29 cellular contexts compared by ENCODE assay signal in genomic region chr2:196103626-196104025, GRCh38. TPM values are rescaled to one million over a fixed set of nuclear protein-coding genes. Genes with fewer than 3 reads are reported as not detected.
"Had no signal": no experiment of that assay in that cellular context is flagged by ENCODE, and none has a peak within 500 bp of the region (broad histone marks: within the 10 kb centered on the region; RNA-seq: fewer than 3 reads in every experiment).

No MANE protein-coding gene starts in this region.

- H3K9me3 Mint-ChIP-seq: activated CD4-positive, alpha-beta memory T cell treated with anti-CD3 and anti-CD28 coated beads, Interleukin-2, amount 10 ng/mL, durations not matched to agents 7 days and 5 days; activated naive CD8-positive, alpha-beta T cell treated with anti-CD3 and anti-CD28 coated beads for 36 hours; activated T-helper 17 cell treated with anti-CD3 and anti-CD28 coated beads, Interleukin-2, amount 50 U/mL, for 72 hours had no signal

- H3K27me3 ChIP-seq: brain microvascular endothelial cell, SJCRH30 had no signal

- H3K36me3 ChIP-seq: brain microvascular endothelial cell, SJCRH30, WERI-Rb-1 had no signal

- H3K4me3 Mint-ChIP-seq: activated CD4-positive, alpha-beta memory T cell treated with anti-CD3 and anti-CD28 coated beads, Interleukin-2, amount 10 ng/mL, durations not matched to agents 7 days and 5 days; activated CD8-positive, alpha-beta memory T cell treated with anti-CD3 and anti-CD28 coated beads, Interleukin-2, amount 10 ng/mL, durations not matched to agents 7 days and 5 days; activated naive CD8-positive, alpha-beta T cell treated with anti-CD3 and anti-CD28 coated beads for 36 hours; activated T-cell treated with anti-CD3 and anti-CD28 coated beads, Interleukin-2, amount 50 U/mL, for 72 hours; activated T-helper 17 cell treated with anti-CD3 and anti-CD28 coated beads, Interleukin-2, amount 50 U/mL, for 72 hours had no signal

- H3K27me3 Mint-ChIP-seq: activated CD8-positive, alpha-beta memory T cell treated with anti-CD3 and anti-CD28 coated beads, Interleukin-2, amount 10 ng/mL, durations not matched to agents 7 days and 5 days; activated naive CD8-positive, alpha-beta T cell treated with anti-CD3 and anti-CD28 coated beads for 36 hours; activated T-helper 17 cell treated with anti-CD3 and anti-CD28 coated beads, Interleukin-2, amount 50 U/mL, for 72 hours had no signal

- ATAC-seq: activated CD8-positive, alpha-beta memory T cell treated with anti-CD3 and anti-CD28 coated beads, Interleukin-2, amount 10 ng/mL, durations not matched to agents 7 days and 5 days; activated T-cell treated with anti-CD3 and anti-CD28 coated beads, Interleukin-2, amount 50 U/mL, for 72 hours; activated T-helper 17 cell treated with anti-CD3 and anti-CD28 coated beads, Interleukin-2, amount 50 U/mL, for 72 hours; Panc1 had no signal

- H3K9me3 ChIP-seq: SJCRH30 had no signal

- H3K4me3 ChIP-seq: SJCRH30, SK-N-MC had no signal

- H3K36me3 Mint-ChIP-seq: activated CD8-positive, alpha-beta memory T cell treated with anti-CD3 and anti-CD28 coated beads, Interleukin-2, amount 10 ng/mL, durations not matched to agents 7 days and 5 days had no signal

- DNase-seq: activated CD4-positive, alpha-beta memory T cell treated with anti-CD3 and anti-CD28 coated beads, Interleukin-2, amount 10 ng/mL, durations not matched to agents 7 days and 5 days; activated CD4-positive, alpha-beta T cell treated with anti-CD3 and anti-CD28 coated beads for 1 hour; activated CD4-positive, alpha-beta T cell treated with anti-CD3 and anti-CD28 coated beads for 48 hours; activated CD4-positive, CD25-positive, alpha-beta regulatory T cell; activated CD8-positive, alpha-beta memory T cell treated with anti-CD3 and anti-CD28 coated beads for 24 hours; activated CD8-positive, alpha-beta memory T cell treated with anti-CD3 and anti-CD28 coated beads, Interleukin-2, amount 10 ng/mL, durations not matched to agents 7 days and 5 days; activated CD8-positive, alpha-beta memory T cell treated with anti-CD3 and anti-CD28 coated beads, Interleukin-2, amount 50 U/mL, for 48 hours; activated effector memory CD4-positive, alpha-beta T cell treated with anti-CD3 and anti-CD28 coated beads, Interleukin-2, amount 50 U/mL, for 16 hours; activated naive CD4-positive, alpha-beta T cell; activated naive CD4-positive, alpha-beta T cell treated with anti-CD3 and anti-CD28 coated beads, Interleukin-2, amount 50 U/mL, for 16 hours; activated naive CD8-positive, alpha-beta T cell treated with anti-CD3 and anti-CD28 coated beads for 36 hours; activated T-cell treated with anti-CD3 and anti-CD28 coated beads, Interleukin-2, amount 50 U/mL, for 72 hours; amniotic stem cell; aorta; brain microvascular endothelial cell; central memory CD4-positive, alpha-beta T cell; NCI-H1105; NCI-H1417 treated with DMSO at 0.1 percent for 48 hours; NCI-H1930; NCI-H2081 treated with DMSO at 0.1 percent for 48 hours; NCI-H345; NCI-H524 treated with DMSO at 0.1 percent for 48 hours; SHP77; SJCRH30; T1000; WERI-Rb-1 had no signal

- H3K27ac ChIP-seq: brain microvascular endothelial cell, SJCRH30, SK-N-MC, WERI-Rb-1 had no signal

- H3K27ac Mint-ChIP-seq: activated CD4-positive, alpha-beta memory T cell treated with anti-CD3 and anti-CD28 coated beads, Interleukin-2, amount 10 ng/mL, durations not matched to agents 7 days and 5 days; activated CD8-positive, alpha-beta memory T cell treated with anti-CD3 and anti-CD28 coated beads, Interleukin-2, amount 10 ng/mL, durations not matched to agents 7 days and 5 days; activated naive CD8-positive, alpha-beta T cell treated with anti-CD3 and anti-CD28 coated beads for 36 hours; activated T-cell treated with anti-CD3 and anti-CD28 coated beads, Interleukin-2, amount 50 U/mL, for 72 hours; activated T-helper 17 cell treated with anti-CD3 and anti-CD28 coated beads, Interleukin-2, amount 50 U/mL, for 72 hours had no signal

RNA-seq across cellular contexts. Expression of gene DNAH7, which starts 35.0 kb away (rescaled TPM):
- total RNA-seq: activated CD4-positive, alpha-beta memory T cell treated with anti-CD3 and anti-CD28 coated beads, Interleukin-2, amount 10 ng/mL, durations not matched to agents 7 days and 5 days; activated T-helper 17 cell treated with anti-CD3 and anti-CD28 coated beads, Interleukin-2, amount 50 U/mL, for 72 hours had no signal
